Comparison of ENCODE assay signal across 1 cellular context in the genomic region with DNA sequence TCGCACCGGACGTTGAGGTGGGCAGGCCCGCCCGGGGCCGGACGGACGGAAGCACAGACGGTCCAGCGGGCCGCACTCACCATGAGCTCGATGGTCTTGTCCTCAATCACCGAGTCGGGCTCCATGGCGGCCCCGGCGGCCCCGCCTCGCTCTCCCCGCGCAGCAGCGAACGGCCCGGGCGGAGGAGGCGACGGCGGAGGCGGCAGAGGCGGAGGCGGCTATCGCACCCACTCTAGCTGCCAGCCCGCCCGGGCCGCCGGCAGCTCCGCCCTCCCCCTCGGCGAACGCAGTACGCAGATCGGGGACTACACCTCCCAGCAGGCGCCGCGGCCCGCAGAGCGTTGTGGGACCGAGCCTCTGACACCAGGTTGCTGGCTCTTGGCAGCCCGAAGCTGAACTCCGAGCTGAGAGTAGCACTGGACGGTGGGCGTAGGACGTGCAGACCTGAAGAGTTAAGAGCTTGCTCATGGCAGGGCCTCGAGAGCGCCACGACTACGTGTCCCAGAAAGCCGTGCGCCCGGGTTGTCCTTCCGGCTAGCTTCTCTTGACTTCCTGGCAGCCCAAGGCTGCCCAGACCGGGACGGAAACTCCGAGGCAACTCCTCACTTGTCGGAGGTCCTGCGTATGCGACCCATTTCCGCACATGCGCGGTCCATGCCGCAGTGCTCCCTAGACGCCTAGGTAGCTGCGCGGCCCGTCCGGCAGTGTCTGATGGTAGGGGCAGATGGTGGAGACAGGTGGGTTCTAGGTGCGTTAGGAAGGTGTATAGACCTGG.
TF ChIP-seq lines count a peak whose summit lies in the region.

FBXW11 (minus strand) TSS at position 261 of the 775 bp plus-strand sequence; CDS start at position 125, 136 bp downstream.

TF ChIP-seq in GM12878, 131 proteins besides CTCF, POLR2A, EP300 and RAD21 (continued from another document and continues in another):
- TF ChIP-seq, protein P1, sequence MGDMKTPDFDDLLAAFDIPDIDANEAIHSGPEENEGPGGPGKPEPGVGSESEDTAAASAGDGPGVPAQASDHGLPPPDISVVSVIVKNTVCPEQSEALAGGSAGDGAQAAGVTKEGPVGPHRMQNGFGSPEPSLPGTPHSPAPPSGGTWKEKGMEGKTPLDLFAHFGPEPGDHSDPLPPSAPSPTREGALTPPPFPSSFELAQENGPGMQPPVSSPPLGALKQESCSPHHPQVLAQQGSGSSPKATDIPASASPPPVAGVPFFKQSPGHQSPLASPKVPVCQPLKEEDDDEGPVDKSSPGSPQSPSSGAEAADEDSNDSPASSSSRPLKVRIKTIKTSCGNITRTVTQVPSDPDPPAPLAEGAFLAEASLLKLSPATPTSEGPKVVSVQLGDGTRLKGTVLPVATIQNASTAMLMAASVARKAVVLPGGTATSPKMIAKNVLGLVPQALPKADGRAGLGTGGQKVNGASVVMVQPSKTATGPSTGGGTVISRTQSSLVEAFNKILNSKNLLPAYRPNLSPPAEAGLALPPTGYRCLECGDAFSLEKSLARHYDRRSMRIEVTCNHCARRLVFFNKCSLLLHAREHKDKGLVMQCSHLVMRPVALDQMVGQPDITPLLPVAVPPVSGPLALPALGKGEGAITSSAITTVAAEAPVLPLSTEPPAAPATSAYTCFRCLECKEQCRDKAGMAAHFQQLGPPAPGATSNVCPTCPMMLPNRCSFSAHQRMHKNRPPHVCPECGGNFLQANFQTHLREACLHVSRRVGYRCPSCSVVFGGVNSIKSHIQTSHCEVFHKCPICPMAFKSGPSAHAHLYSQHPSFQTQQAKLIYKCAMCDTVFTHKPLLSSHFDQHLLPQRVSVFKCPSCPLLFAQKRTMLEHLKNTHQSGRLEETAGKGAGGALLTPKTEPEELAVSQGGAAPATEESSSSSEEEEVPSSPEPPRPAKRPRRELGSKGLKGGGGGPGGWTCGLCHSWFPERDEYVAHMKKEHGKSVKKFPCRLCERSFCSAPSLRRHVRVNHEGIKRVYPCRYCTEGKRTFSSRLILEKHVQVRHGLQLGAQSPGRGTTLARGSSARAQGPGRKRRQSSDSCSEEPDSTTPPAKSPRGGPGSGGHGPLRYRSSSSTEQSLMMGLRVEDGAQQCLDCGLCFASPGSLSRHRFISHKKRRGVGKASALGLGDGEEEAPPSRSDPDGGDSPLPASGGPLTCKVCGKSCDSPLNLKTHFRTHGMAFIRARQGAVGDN (IDR thresholded peaks at IDR 0.05), result peak; percentile 58; the same call in 1 of the 2 replicates
- TF ChIP-seq BHLHE40 (IDR thresholded peaks at IDR 0.05; ENCODE audit: borderline replicate concordance in 1 of 2, low read depth in 2 of 2, low read length in 1 of 2), result peak in 1 of 2 experiments; percentile 68; a peak in 1 of 4 replicates
- TF ChIP-seq IRF3 (IDR thresholded peaks at IDR 0.05), result no peak
- peak; percentile 54; the same call in 1 of the 2 replicates for TF ChIP-seq SMARCA5 (IDR thresholded peaks at IDR 0.05)
- no peak for TF ChIP-seq WRNIP1 (IDR thresholded peaks at IDR 0.05; ENCODE audit: borderline replicate concordance, low read depth, low read length)
- TF ChIP-seq CHD2 (IDR thresholded peaks at IDR 0.05; ENCODE audit: borderline replicate concordance, low read depth, low read length), result peak; percentile 85
- no peak for TF ChIP-seq SP1 (IDR thresholded peaks at IDR 0.05; ENCODE audit: low read depth, low read length)
- peak; percentile 77 for TF ChIP-seq SMAD1 (IDR thresholded peaks at IDR 0.05; ENCODE audit: low read depth, partially characterized antibody)
- TF ChIP-seq, protein P2, sequence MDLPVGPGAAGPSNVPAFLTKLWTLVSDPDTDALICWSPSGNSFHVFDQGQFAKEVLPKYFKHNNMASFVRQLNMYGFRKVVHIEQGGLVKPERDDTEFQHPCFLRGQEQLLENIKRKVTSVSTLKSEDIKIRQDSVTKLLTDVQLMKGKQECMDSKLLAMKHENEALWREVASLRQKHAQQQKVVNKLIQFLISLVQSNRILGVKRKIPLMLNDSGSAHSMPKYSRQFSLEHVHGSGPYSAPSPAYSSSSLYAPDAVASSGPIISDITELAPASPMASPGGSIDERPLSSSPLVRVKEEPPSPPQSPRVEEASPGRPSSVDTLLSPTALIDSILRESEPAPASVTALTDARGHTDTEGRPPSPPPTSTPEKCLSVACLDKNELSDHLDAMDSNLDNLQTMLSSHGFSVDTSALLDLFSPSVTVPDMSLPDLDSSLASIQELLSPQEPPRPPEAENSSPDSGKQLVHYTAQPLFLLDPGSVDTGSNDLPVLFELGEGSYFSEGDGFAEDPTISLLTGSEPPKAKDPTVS (IDR thresholded peaks at IDR 0.05; ENCODE audit: low read depth, low read length), result 0 out of 2 replicates have a peak, but pooled peaks have one; percentile 12
- TF ChIP-seq, protein P3, sequence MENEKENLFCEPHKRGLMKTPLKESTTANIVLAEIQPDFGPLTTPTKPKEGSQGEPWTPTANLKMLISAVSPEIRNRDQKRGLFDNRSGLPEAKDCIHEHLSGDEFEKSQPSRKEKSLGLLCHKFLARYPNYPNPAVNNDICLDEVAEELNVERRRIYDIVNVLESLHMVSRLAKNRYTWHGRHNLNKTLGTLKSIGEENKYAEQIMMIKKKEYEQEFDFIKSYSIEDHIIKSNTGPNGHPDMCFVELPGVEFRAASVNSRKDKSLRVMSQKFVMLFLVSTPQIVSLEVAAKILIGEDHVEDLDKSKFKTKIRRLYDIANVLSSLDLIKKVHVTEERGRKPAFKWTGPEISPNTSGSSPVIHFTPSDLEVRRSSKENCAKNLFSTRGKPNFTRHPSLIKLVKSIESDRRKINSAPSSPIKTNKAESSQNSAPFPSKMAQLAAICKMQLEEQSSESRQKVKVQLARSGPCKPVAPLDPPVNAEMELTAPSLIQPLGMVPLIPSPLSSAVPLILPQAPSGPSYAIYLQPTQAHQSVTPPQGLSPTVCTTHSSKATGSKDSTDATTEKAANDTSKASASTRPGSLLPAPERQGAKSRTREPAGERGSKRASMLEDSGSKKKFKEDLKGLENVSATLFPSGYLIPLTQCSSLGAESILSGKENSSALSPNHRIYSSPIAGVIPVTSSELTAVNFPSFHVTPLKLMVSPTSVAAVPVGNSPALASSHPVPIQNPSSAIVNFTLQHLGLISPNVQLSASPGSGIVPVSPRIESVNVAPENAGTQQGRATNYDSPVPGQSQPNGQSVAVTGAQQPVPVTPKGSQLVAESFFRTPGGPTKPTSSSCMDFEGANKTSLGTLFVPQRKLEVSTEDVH (IDR thresholded peaks at IDR 0.05; ENCODE audit: low read depth, partially characterized antibody), result peak; percentile 85
- TF ChIP-seq ZBTB11 (CRISPR knock-in tag; IDR thresholded peaks at IDR 0.05), result peak; percentile 78
- 0 out of 2 replicates have a peak, but pooled peaks have one; percentile 9 for TF ChIP-seq SPI1 (IDR thresholded peaks at IDR 0.05; ENCODE audit: borderline replicate concordance, insufficient read depth, low read depth, low read length)
- TF ChIP-seq TCF12 (IDR thresholded peaks at IDR 0.05; ENCODE audit: low read depth, low read length), result 0 out of 2 replicates have a peak, but pooled peaks have one; percentile 33
- TF ChIP-seq TARDBP (IDR thresholded peaks at IDR 0.05; ENCODE audit: borderline replicate concordance), result peak; percentile 89
- TF ChIP-seq STAT1 (conservative IDR thresholded peaks at IDR 0.05), result peak; percentile 97
- TF ChIP-seq TCF3 (IDR thresholded peaks at IDR 0.05; ENCODE audit: borderline replicate concordance, insufficient read depth, low read depth, low read length), result no peak
- TF ChIP-seq NBN (IDR thresholded peaks at IDR 0.05), result no peak; the same call in none of the 2 replicates
- peak; percentile 100 for TF ChIP-seq IKZF1 (conservative IDR thresholded peaks at IDR 0.05)
- no peak for TF ChIP-seq CHD4 (IDR thresholded peaks at IDR 0.05)
- TF ChIP-seq, protein P4, sequence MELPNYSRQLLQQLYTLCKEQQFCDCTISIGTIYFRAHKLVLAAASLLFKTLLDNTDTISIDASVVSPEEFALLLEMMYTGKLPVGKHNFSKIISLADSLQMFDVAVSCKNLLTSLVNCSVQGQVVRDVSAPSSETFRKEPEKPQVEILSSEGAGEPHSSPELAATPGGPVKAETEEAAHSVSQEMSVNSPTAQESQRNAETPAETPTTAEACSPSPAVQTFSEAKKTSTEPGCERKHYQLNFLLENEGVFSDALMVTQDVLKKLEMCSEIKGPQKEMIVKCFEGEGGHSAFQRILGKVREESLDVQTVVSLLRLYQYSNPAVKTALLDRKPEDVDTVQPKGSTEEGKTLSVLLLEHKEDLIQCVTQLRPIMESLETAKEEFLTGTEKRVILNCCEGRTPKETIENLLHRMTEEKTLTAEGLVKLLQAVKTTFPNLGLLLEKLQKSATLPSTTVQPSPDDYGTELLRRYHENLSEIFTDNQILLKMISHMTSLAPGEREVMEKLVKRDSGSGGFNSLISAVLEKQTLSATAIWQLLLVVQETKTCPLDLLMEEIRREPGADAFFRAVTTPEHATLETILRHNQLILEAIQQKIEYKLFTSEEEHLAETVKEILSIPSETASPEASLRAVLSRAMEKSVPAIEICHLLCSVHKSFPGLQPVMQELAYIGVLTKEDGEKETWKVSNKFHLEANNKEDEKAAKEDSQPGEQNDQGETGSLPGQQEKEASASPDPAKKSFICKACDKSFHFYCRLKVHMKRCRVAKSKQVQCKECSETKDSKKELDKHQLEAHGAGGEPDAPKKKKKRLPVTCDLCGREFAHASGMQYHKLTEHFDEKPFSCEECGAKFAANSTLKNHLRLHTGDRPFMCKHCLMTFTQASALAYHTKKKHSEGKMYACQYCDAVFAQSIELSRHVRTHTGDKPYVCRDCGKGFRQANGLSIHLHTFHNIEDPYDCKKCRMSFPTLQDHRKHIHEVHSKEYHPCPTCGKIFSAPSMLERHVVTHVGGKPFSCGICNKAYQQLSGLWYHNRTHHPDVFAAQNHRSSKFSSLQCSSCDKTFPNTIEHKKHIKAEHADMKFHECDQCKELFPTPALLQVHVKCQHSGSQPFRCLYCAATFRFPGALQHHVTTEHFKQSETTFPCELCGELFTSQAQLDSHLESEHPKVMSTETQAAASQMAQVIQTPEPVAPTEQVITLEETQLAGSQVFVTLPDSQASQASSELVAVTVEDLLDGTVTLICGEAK (IDR thresholded peaks at IDR 0.05; ENCODE audit: borderline replicate concordance), result peak; percentile 99
- peak; percentile 90 for TF ChIP-seq DPF2 (IDR thresholded peaks at IDR 0.05)
- peak; percentile 26 to 99 for TF ChIP-seq EGR1 (IDR thresholded peaks at IDR 0.05; ENCODE audit: borderline replicate concordance in 1 of 2, low read depth in 2 of 2, low read length in 2 of 2)
- peak; percentile 69; the same call in 1 of the 2 replicates for TF ChIP-seq CBFB (IDR thresholded peaks at IDR 0.05; ENCODE audit: low read depth)
- TF ChIP-seq LARP7 (IDR thresholded peaks at IDR 0.05), result peak; percentile 97
- TF ChIP-seq HDGF (IDR thresholded peaks at IDR 0.05), result peak; percentile 93
- TF ChIP-seq, protein P5, sequence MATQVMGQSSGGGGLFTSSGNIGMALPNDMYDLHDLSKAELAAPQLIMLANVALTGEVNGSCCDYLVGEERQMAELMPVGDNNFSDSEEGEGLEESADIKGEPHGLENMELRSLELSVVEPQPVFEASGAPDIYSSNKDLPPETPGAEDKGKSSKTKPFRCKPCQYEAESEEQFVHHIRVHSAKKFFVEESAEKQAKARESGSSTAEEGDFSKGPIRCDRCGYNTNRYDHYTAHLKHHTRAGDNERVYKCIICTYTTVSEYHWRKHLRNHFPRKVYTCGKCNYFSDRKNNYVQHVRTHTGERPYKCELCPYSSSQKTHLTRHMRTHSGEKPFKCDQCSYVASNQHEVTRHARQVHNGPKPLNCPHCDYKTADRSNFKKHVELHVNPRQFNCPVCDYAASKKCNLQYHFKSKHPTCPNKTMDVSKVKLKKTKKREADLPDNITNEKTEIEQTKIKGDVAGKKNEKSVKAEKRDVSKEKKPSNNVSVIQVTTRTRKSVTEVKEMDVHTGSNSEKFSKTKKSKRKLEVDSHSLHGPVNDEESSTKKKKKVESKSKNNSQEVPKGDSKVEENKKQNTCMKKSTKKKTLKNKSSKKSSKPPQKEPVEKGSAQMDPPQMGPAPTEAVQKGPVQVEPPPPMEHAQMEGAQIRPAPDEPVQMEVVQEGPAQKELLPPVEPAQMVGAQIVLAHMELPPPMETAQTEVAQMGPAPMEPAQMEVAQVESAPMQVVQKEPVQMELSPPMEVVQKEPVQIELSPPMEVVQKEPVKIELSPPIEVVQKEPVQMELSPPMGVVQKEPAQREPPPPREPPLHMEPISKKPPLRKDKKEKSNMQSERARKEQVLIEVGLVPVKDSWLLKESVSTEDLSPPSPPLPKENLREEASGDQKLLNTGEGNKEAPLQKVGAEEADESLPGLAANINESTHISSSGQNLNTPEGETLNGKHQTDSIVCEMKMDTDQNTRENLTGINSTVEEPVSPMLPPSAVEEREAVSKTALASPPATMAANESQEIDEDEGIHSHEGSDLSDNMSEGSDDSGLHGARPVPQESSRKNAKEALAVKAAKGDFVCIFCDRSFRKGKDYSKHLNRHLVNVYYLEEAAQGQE (IDR thresholded peaks at IDR 0.05; ENCODE audit: low read depth, low read length), result no peak
- TF ChIP-seq MXI1 (IDR thresholded peaks at IDR 0.05; ENCODE audit: low read depth, low read length), result 0 out of 2 replicates have a peak, but pooled peaks have one; percentile 5
